1 cellular context compared by ENCODE assay signal in the genomic region with DNA sequence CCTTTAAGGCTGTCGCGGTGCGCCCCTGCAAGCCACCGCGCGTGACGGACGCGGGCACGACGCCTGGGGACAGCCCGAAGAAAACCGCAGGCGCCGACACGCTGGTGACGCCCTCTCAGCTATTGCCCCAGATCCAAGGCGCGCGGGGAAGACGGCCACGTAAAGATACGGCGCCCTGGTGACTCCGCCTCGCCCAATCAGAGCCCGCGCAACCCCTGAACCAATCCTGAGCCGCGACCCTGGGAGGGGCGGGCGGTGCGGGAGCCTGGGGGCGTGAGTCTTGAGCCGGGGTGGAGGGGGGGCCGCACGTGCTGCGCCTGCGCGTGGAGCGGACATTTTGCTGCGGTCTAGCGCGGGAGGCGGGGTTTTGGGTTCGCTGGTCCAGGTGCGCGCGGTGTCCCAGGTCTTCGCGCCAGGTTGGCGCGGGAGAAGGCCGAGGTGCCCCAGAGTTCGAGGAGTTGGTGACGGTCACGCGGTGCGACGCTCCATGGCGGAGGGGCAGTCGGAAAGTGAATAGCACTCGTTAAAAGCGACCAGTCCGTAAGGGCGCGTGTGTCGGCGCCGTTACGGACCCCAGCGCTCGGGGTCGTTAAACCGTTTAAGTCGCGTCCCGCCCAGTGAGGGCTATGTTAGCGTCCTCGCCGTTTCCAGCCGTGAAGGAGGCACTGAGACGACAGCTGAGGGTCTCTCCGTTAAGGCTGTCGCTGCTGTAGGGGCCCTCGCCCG.
A peak's percentile ranks its signal among the peaks of the same experiment; 100 is the strongest.
TF ChIP-seq lines count a peak whose summit lies in the region.

No MANE protein-coding gene starts in this region.

TF ChIP-seq in GM12878, 131 proteins besides CTCF, POLR2A, EP300 and RAD21 (continued from another document):
- TF ChIP-seq ZBTB11 (CRISPR knock-in tag; IDR thresholded peaks at IDR 0.05) (no peak), NR2C2 (IDR thresholded peaks at IDR 0.05; ENCODE audit: borderline replicate concordance, control insufficient read depth, insufficient read length, low read depth) (no peak), ZZZ3 (IDR thresholded peaks at IDR 0.05; ENCODE audit: control insufficient read depth, insufficient read length, low read depth) (no peak), ETV6 (conservative IDR thresholded peaks at IDR 0.05 in 1 of 2, IDR thresholded peaks at IDR 0.05 in 1 of 2; ENCODE audit: borderline replicate concordance in 1 of 2, low read depth in 1 of 2) (no peak), HDGF (IDR thresholded peaks at IDR 0.05) (peak; percentile 88), BCL11A (IDR thresholded peaks at IDR 0.05; ENCODE audit: low read depth, low read length) (no peak), BRCA1 (IDR thresholded peaks at IDR 0.05; ENCODE audit: low read depth, low read length) (no peak), TCF12 (IDR thresholded peaks at IDR 0.05; ENCODE audit: low read depth, low read length) (0 out of 2 replicates have a peak, but pooled peaks have one; percentile 51), PML (IDR thresholded peaks at IDR 0.05; ENCODE audit: low read length) (peak; percentile 87), CBX5 (IDR thresholded peaks at IDR 0.05; ENCODE audit: low read depth) (no peak), RAD51 (IDR thresholded peaks at IDR 0.05) (peak; percentile 38; the same call in 1 of the 2 replicates), BACH1 (IDR thresholded peaks at IDR 0.05; ENCODE audit: borderline replicate concordance) (peak; percentile 32; the same call in 1 of the 2 replicates), BCL3 (IDR thresholded peaks at IDR 0.05; ENCODE audit: borderline replicate concordance, insufficient read depth, low read depth, low read length, poor library complexity, severe bottlenecking) (no peak), CEBPB (IDR thresholded peaks at IDR 0.05; ENCODE audit: borderline replicate concordance in 1 of 2, low read depth in 2 of 2, low read length in 2 of 2) (no peak; a peak in 1 of 4 replicates), RCOR1 (conservative IDR thresholded peaks at IDR 0.05; ENCODE audit: low read depth, low read length) (no peak), ATF7 (IDR thresholded peaks at IDR 0.05; ENCODE audit: low read depth) (peak; percentile 18; the same call in 1 of the 2 replicates), TARDBP (IDR thresholded peaks at IDR 0.05; ENCODE audit: borderline replicate concordance) (no peak), ASH2L (IDR thresholded peaks at IDR 0.05; ENCODE audit: borderline replicate concordance, low read depth) (no peak), ZSCAN29 (IDR thresholded peaks at IDR 0.05) (no peak), SMAD1 (IDR thresholded peaks at IDR 0.05; ENCODE audit: low read depth, partially characterized antibody) (no peak), EZH2 (IDR thresholded peaks at IDR 0.05; ENCODE audit: borderline replicate concordance, control insufficient read depth, low read depth, low read length) (no peak), CREB1 (IDR thresholded peaks at IDR 0.05; ENCODE audit: low read depth) (peak; percentile 90), KAT2A (conservative IDR thresholded peaks at IDR 0.05; ENCODE audit: control insufficient read depth, low read depth, low read length) (no peak), SPI1 (IDR thresholded peaks at IDR 0.05; ENCODE audit: borderline replicate concordance, insufficient read depth, low read depth, low read length) (no peak), SREBF1 (IDR thresholded peaks at IDR 0.05; ENCODE audit: low read length) (no peak), SREBF2 (IDR thresholded peaks at IDR 0.05; ENCODE audit: low read length) (no peak), MEF2B (IDR thresholded peaks at IDR 0.05; ENCODE audit: partially characterized antibody, poor library complexity, severe bottlenecking) (no peak), TAF1 (IDR thresholded peaks at IDR 0.05; ENCODE audit: borderline replicate concordance, low read depth, low read length) (0 out of 2 replicates have a peak, but pooled peaks have one; percentile 33), E2F8 (IDR thresholded peaks at IDR 0.05; ENCODE audit: low read depth, partially characterized antibody) (no peak), SKIL (IDR thresholded peaks at IDR 0.05; ENCODE audit: low read depth, poor library complexity, severe bottlenecking) (no peak)
- TF ChIP-seq, protein P1, sequence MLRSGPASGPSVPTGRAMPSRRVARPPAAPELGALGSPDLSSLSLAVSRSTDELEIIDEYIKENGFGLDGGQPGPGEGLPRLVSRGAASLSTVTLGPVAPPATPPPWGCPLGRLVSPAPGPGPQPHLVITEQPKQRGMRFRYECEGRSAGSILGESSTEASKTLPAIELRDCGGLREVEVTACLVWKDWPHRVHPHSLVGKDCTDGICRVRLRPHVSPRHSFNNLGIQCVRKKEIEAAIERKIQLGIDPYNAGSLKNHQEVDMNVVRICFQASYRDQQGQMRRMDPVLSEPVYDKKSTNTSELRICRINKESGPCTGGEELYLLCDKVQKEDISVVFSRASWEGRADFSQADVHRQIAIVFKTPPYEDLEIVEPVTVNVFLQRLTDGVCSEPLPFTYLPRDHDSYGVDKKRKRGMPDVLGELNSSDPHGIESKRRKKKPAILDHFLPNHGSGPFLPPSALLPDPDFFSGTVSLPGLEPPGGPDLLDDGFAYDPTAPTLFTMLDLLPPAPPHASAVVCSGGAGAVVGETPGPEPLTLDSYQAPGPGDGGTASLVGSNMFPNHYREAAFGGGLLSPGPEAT (IDR thresholded peaks at IDR 0.05; ENCODE audit: low read depth) = peak; percentile 8; the same call in 1 of the 2 replicates
